Comparison of ENCODE assay signal across 12 cellular contexts in genomic region chr12:127726928-127727327, GRCh38.
"Had no signal": no experiment of that assay in that cellular context is flagged by ENCODE, and none has a peak within 500 bp of the region (broad histone marks: within the 10 kb centered on the region; RNA-seq: fewer than 3 reads in every experiment).

No MANE protein-coding gene starts in this region.

- ATAC-seq: activated CD4-positive, alpha-beta T cell treated with anti-CD3 and anti-CD28 coated beads for 36 hours; effector memory CD8-positive, alpha-beta T cell; natural killer cell; pancreas; stimulated activated memory B cell treated with anti-CD40 and anti-IgM and Interleukin-4, amounts not matched to agents 10 μg/mL and 1 μg/mL and 100 μg/mL, for 72 hours had no signal

- H3K36me3 Mint-ChIP-seq: activated naive CD8-positive, alpha-beta T cell treated with anti-CD3 and anti-CD28 coated beads for 36 hours; natural killer cell; stimulated activated memory B cell treated with anti-CD40 and anti-IgM and Interleukin-4, amounts not matched to agents 10 μg/mL and 1 μg/mL and 100 μg/mL, for 72 hours had no signal

- H3K4me3 Mint-ChIP-seq: activated CD4-positive, alpha-beta T cell treated with anti-CD3 and anti-CD28 coated beads for 36 hours; activated naive CD8-positive, alpha-beta T cell treated with anti-CD3 and anti-CD28 coated beads for 36 hours; effector memory CD8-positive, alpha-beta T cell; natural killer cell; stimulated activated memory B cell treated with anti-CD40 and anti-IgM and Interleukin-4, amounts not matched to agents 10 μg/mL and 1 μg/mL and 100 μg/mL, for 72 hours had no signal

- DNase-seq: activated CD4-positive, alpha-beta T cell treated with anti-CD3 and anti-CD28 coated beads for 36 hours; activated CD4-positive, alpha-beta T cell treated with anti-CD3 and anti-CD28 coated beads, Interleukin-2, amount 50 U/mL, for 48 hours; activated naive CD8-positive, alpha-beta T cell treated with anti-CD3 and anti-CD28 coated beads for 36 hours; amniotic stem cell; dermis blood vessel endothelial cell; effector memory CD8-positive, alpha-beta T cell; esophagus squamous epithelium; natural killer cell; pancreas; sigmoid colon; stimulated activated CD4-positive, alpha-beta T cell treated with anti-CD3 and anti-CD28 coated beads, Interleukin-4, amount 100 ng/mL, for 4 hours had no signal

- H3K4me1 Mint-ChIP-seq: activated CD4-positive, alpha-beta T cell treated with anti-CD3 and anti-CD28 coated beads for 36 hours; activated naive CD8-positive, alpha-beta T cell treated with anti-CD3 and anti-CD28 coated beads for 36 hours; natural killer cell; stimulated activated memory B cell treated with anti-CD40 and anti-IgM and Interleukin-4, amounts not matched to agents 10 μg/mL and 1 μg/mL and 100 μg/mL, for 72 hours had no signal

- H3K27ac Mint-ChIP-seq: activated CD4-positive, alpha-beta T cell treated with anti-CD3 and anti-CD28 coated beads for 36 hours; activated naive CD8-positive, alpha-beta T cell treated with anti-CD3 and anti-CD28 coated beads for 36 hours; effector memory CD8-positive, alpha-beta T cell; natural killer cell; stimulated activated memory B cell treated with anti-CD40 and anti-IgM and Interleukin-4, amounts not matched to agents 10 μg/mL and 1 μg/mL and 100 μg/mL, for 72 hours had no signal

- H3K27me3 Mint-ChIP-seq: activated CD4-positive, alpha-beta T cell treated with anti-CD3 and anti-CD28 coated beads for 36 hours; activated naive CD8-positive, alpha-beta T cell treated with anti-CD3 and anti-CD28 coated beads for 36 hours; effector memory CD8-positive, alpha-beta T cell; stimulated activated memory B cell treated with anti-CD40 and anti-IgM and Interleukin-4, amounts not matched to agents 10 μg/mL and 1 μg/mL and 100 μg/mL, for 72 hours had no signal
